Comparison of ENCODE assay signal across 2 cellular contexts in genomic region chr4:7120341-7120740, GRCh38.
TF ChIP-seq lines count a peak whose summit lies in the region.

No MANE protein-coding gene starts in this region.

TF ChIP-seq in GM23338, 12 proteins besides CTCF, POLR2A, EP300 and RAD21 (continued from another document):
- TF ChIP-seq CREB1 (CRISPR knock-in tag; IDR thresholded peaks at IDR 0.05; ENCODE audit: low read depth) (no peak), STAT1 (IDR thresholded peaks at IDR 0.05; ENCODE audit: unreplicated experiment) (no peak), JUNB (IDR thresholded peaks at IDR 0.05; ENCODE audit: unreplicated experiment) (no peak), EZH2 (IDR thresholded peaks at IDR 0.05; ENCODE audit: low read depth, unreplicated experiment) (no peak), ETS1 (IDR thresholded peaks at IDR 0.05) (no peak)

TF ChIP-seq in K562, 482 proteins besides CTCF, POLR2A, EP300 and RAD21 (continued from another document):
- no peak for TF ChIP-seq ZNF717 (CRISPR knock-in tag; IDR thresholded peaks at IDR 0.05)
- no peak for TF ChIP-seq HDAC6 (IDR thresholded peaks at IDR 0.05; ENCODE audit: low read depth, low read length)
- TF ChIP-seq ASH1L (IDR thresholded peaks at IDR 0.05; ENCODE audit: borderline replicate concordance, low read depth, partially characterized antibody) = peak; percentile 78
- peak; percentile 80 for TF ChIP-seq RBM25 (IDR thresholded peaks at IDR 0.05; ENCODE audit: low read depth, low read length, severe bottlenecking)
- TF ChIP-seq USF2 (CRISPR knock-in tag; IDR thresholded peaks at IDR 0.05) = peak; percentile 91
- TF ChIP-seq FOXK1 (CRISPR knock-in tag; IDR thresholded peaks at IDR 0.05; ENCODE audit: borderline replicate concordance) = no peak
- no peak for TF ChIP-seq NONO (IDR thresholded peaks at IDR 0.05; ENCODE audit: low read depth in 2 of 2, low read length in 1 of 2)
- no peak for TF ChIP-seq TFAP4 (CRISPR knock-in tag; IDR thresholded peaks at IDR 0.05; ENCODE audit: borderline replicate concordance)
- TF ChIP-seq ZNF133 (CRISPR knock-in tag; IDR thresholded peaks at IDR 0.05) = no peak
- TF ChIP-seq RFX5 (IDR thresholded peaks at IDR 0.05; ENCODE audit: low read depth, low read length) = no peak
- no peak for TF ChIP-seq MTA3 (IDR thresholded peaks at IDR 0.05; ENCODE audit: borderline replicate concordance)
- no peak for TF ChIP-seq ZNF311 (CRISPR knock-in tag; IDR thresholded peaks at IDR 0.05)
- peak; percentile 37 for TF ChIP-seq SP2 (IDR thresholded peaks at IDR 0.05; ENCODE audit: extremely low read depth, low read depth, low read length, poor library complexity, severe bottlenecking)
- peak; percentile 85 for TF ChIP-seq FOS (IDR thresholded peaks at IDR 0.05; ENCODE audit: extremely low read depth, insufficient read length)
- TF ChIP-seq NFYB (IDR thresholded peaks at IDR 0.05; ENCODE audit: extremely low read depth, insufficient read length) = peak; percentile 97
- TF ChIP-seq MBD2 (IDR thresholded peaks at IDR 0.05; ENCODE audit: borderline replicate concordance, low read depth) = peak; percentile 54; the same call in 1 of the 2 replicates
- peak; percentile 91 for TF ChIP-seq USF1 (CRISPR knock-in tag; IDR thresholded peaks at IDR 0.05)
- peak; percentile 82 for TF ChIP-seq RAD51 (IDR thresholded peaks at IDR 0.05; ENCODE audit: borderline replicate concordance, low read depth)
- TF ChIP-seq CHD2 (IDR thresholded peaks at IDR 0.05; ENCODE audit: low read depth, low read length) = 0 out of 2 replicates have a peak, but pooled peaks have one; percentile 30
- peak; percentile 20 for TF ChIP-seq NEUROD1 (IDR thresholded peaks at IDR 0.05; ENCODE audit: borderline replicate concordance, low read depth, low read length, partially characterized antibody)
